In the genomic region with DNA sequence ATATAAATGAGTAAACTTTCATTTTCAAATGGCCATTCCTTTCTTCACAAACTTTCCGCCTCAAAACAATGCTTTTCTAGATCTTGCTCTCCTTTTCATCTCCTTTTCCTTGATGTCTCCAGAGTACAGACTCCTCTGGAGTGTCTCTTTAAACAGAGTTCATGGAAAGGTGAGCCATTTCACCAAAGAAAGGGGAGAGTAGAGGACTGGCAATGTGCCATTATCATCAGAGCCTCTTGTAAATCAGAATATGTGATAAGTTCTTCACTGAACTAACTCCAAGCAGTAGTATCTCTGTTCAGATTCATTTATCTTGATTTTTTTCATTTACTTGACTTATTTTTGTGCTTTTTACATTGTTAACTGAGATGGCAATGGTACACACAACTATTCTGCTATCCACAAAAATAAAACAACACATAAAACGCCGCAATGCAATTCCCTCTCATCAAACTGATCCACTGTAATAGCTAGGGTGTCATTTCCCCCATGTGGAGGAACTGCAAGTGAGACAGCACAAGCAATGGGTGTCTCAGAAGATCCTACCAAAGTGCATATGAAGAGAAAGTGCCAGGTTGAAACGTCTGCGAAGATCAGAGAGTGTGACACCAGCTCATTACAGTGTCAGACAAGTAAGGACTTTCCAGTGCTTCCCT, we compare ENCODE assay signal across 16 cellular contexts.
"Had no signal": no experiment of that assay in that cellular context is flagged by ENCODE, and none has a peak within 500 bp of the region (broad histone marks: within the 10 kb centered on the region; RNA-seq: fewer than 3 reads in every experiment).

No MANE protein-coding gene starts in this region.

- H3K4me1 ChIP-seq: parathyroid adenoma had no signal

- H3K79me2 ChIP-seq: parathyroid adenoma had no signal

- H3K36me3 ChIP-seq: esophagus muscularis mucosa, neutrophil, sigmoid colon, WERI-Rb-1 had no signal

- H3K9ac ChIP-seq: parathyroid adenoma had no signal

- H3K9me3 ChIP-seq: esophagus muscularis mucosa, neutrophil, sigmoid colon had no signal

- ATAC-seq: activated T-cell treated with anti-CD3 and anti-CD28 coated beads, Interleukin-2, amount 50 U/mL, for 72 hours; naive thymus-derived CD8-positive, alpha-beta T cell; stimulated activated memory B cell treated with anti-CD40 and anti-IgM and Interleukin-4, amounts not matched to agents 10 μg/mL and 1 μg/mL and 100 μg/mL, for 72 hours had no signal

- H3K27ac ChIP-seq: esophagus muscularis mucosa, neutrophil, parathyroid adenoma, sigmoid colon, WERI-Rb-1 had no signal

- H2AFZ ChIP-seq: parathyroid adenoma had no signal

- H3K4me3 ChIP-seq: esophagus muscularis mucosa, sigmoid colon had no signal

- H3K27me3 ChIP-seq: esophagus muscularis mucosa, neutrophil, sigmoid colon had no signal

- DNase-seq: activated CD4-positive, alpha-beta T cell treated with anti-CD3 and anti-CD28 coated beads for 1 hour; activated CD8-positive, alpha-beta memory T cell treated with anti-CD3 and anti-CD28 coated beads for 24 hours; activated gamma-delta T cell; activated T-cell treated with anti-CD3 and anti-CD28 coated beads, Interleukin-2, amount 50 U/mL, for 72 hours; cerebellar nuclear complex; effector CD8-positive, alpha-beta T cell; immature natural killer cell; mesendoderm; naive thymus-derived CD8-positive, alpha-beta T cell; sigmoid colon; stimulated activated CD4-positive, alpha-beta T cell treated with anti-CD3 and anti-CD28 coated beads, Interleukin-4, amount 100 ng/mL, for 4 hours; WERI-Rb-1 had no signal
